Comparison of ENCODE assay signal across 7 cellular contexts in the genomic region with DNA sequence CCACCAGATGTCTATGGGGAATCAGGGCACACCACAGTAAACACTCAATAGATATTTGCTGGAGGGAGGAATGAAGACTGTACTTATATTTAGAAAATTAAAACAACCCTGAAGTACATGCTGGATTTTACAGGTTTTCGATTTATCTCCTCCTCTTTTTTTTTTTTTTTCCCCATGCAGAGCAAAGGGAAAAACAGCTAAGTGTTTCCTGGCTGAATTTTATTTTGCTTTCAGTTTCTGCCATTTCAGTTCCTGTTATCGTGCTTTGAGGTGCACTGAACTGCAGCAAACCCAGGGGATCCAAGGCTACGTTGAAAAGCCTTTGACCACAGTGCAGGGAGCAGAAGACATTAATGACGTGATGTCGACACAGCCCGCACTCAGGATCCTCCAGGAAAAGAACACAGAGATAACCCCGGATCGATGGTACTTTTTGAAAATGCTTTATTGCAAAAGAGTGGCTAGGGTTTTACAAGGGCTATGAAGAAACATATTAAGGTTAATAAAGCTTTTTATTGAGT. TPM values are rescaled to one million over a fixed set of nuclear protein-coding genes. Genes with fewer than 3 reads are reported as not detected.
DNase-seq lines count a peak whose midpoint lies in the region; ATAC-seq and TF ChIP-seq lines count a peak whose summit lies in the region.

No MANE protein-coding gene starts in this region.

- H3K79me2 ChIP-seq in hepatocyte, result no peaks in the 10 kb centered on the region

- H3K9me2 ChIP-seq in hepatocyte (replicated peaks; ENCODE audit: insufficient read depth), result no peaks in the 10 kb centered on the region

- H2AFZ ChIP-seq in hepatocyte, result peak overlapping the region; percentile 22

- DNase-seq in MV-4-11 (lab: John Stamatoyannopoulos, UW) (peak; percentile 83), hepatocyte (ENCODE audit: low spot score) (peak; percentile 68), SW 1271 (lab: John Stamatoyannopoulos, UW) (no peak)
- DNase-seq in activated effector memory CD4-positive, alpha-beta T cell treated with anti-CD3 and anti-CD28 coated beads, Interleukin-2, amount 50 U/mL, for 16 hours, result peak; percentile 63
- DNase-seq in stimulated activated CD4-positive, alpha-beta T cell treated with anti-CD3 and anti-CD28 coated beads, Interleukin-2, amount 100 ng/mL, for 24 hours, result peak; percentile 8 to 25

- H3K27ac ChIP-seq in hepatocyte, result peak overlapping the region; percentile 85

- WGBS in hepatocyte (ENCODE audit: low lambda C conversion rate, missing lambda C conversion rate), result 25% methylated on average over 8 of the region's 8 CpGs

- ATAC-seq in GM18511 (IDR thresholded peaks at IDR 0.05; ENCODE audit: unreplicated experiment) (peak; percentile 98), HG02610 (IDR thresholded peaks at IDR 0.05; ENCODE audit: unreplicated experiment) (peak; percentile 98)

- H3K36me3 ChIP-seq in hepatocyte (replicated peaks; ENCODE audit: insufficient read depth, low read depth), result no peaks in the 10 kb centered on the region

- TF ChIP-seq CTCF in hepatocyte (IDR thresholded peaks at IDR 0.05; ENCODE audit: poor library complexity), result no peak

- peak overlapping the region; percentile 68 for H3K4me2 ChIP-seq in hepatocyte

- H3K4me1 ChIP-seq in hepatocyte (ENCODE audit: insufficient read depth), result peaks cover 21% of the 10 kb centered on the region

- H3K27me3 ChIP-seq in hepatocyte, result no peaks in the 10 kb centered on the region

- no peaks in the 10 kb centered on the region for H4K20me1 ChIP-seq in hepatocyte (ENCODE audit: insufficient read depth, poor library complexity, severe bottlenecking)

- H3K9me3 ChIP-seq in hepatocyte (ENCODE audit: low read depth), result no peaks in the 10 kb centered on the region

- no peak overlapping the region for H3K4me3 ChIP-seq in hepatocyte

RNA-seq across cellular contexts. Expression of a gene that starts 35.9 kb away (rescaled TPM):
- 255 and 256 TPM in 2 replicates for total RNA-seq in hepatocyte
- polyA plus RNA-seq in hepatocyte, result 416 and 420 TPM in 2 replicates

Comparison
In these comparisons a context has a peak if more than half of its experiments do, and no peak if none do; other contexts are left out.
1. DNase-seq: peak in MV-4-11 (single experiment), activated effector memory CD4-positive, alpha-beta T cell treated with anti-CD3 and anti-CD28 coated beads, Interleukin-2, amount 50 U/mL, for 16 hours (single experiment), hepatocyte (single experiment) and stimulated activated CD4-positive, alpha-beta T cell treated with anti-CD3 and anti-CD28 coated beads, Interleukin-2, amount 100 ng/mL, for 24 hours (2 of 2); none in SW 1271 (0 of 2).